Comparison of ENCODE assay signal across 27 cellular contexts in genomic region chr19:19835560-19836038, GRCh38.
"Had no signal": no experiment of that assay in that cellular context is flagged by ENCODE, and none has a peak within 500 bp of the region (broad histone marks: within the 10 kb centered on the region; RNA-seq: fewer than 3 reads in every experiment).

No MANE protein-coding gene starts in this region.

- H3K36me3 ChIP-seq: adrenal gland, breast epithelium, Peyer's patch, SJCRH30 had no signal

- H3K4me2 ChIP-seq: SK-N-SH had no signal

- H3K4me3 ChIP-seq: adrenal gland, breast epithelium, Peyer's patch, SJCRH30 had no signal

- H3K27ac ChIP-seq: adrenal gland, breast epithelium, Peyer's patch, RWPE1, SJCRH30, VCaP had no signal

- H3K27me3 ChIP-seq: adrenal gland, breast epithelium, Peyer's patch, SJCRH30 had no signal

- H3K9ac ChIP-seq: SK-N-SH had no signal

- H3K4me1 ChIP-seq: adrenal gland, breast epithelium, Peyer's patch, SJCRH30 had no signal

- ATAC-seq: activated T-cell treated with anti-CD3 and anti-CD28 coated beads, Interleukin-2, amount 50 U/mL, for 4 hours had no signal

- DNase-seq: activated CD4-positive, alpha-beta memory T cell treated with anti-CD3 and anti-CD28 coated beads for 36 hours; activated CD4-positive, alpha-beta T cell treated with anti-CD3 and anti-CD28 coated beads, Interleukin-2, amount 10 ng/mL, durations not matched to agents 7 days and 5 days; activated CD4-positive, CD25-positive, alpha-beta regulatory T cell; activated CD8-positive, alpha-beta memory T cell treated with anti-CD3 and anti-CD28 coated beads for 24 hours; activated effector memory CD4-positive, alpha-beta T cell treated with anti-CD3 and anti-CD28 coated beads, Interleukin-2, amount 50 U/mL, for 16 hours; activated naive CD4-positive, alpha-beta T cell treated with anti-CD3 and anti-CD28 coated beads for 36 hours; activated naive CD8-positive, alpha-beta T cell treated with anti-CD3 and anti-CD28 coated beads for 36 hours; activated T-cell treated with anti-CD3 and anti-CD28 coated beads, Interleukin-2, amount 50 U/mL, for 4 hours; adrenal gland; aorta; caudate nucleus; Kasumi-1; NCI-H1048; NCI-H1417; NCI-H2029; NCI-H345; NCI-H510A; NCI-H526 treated with DMSO at 0.1 percent for 48 hours; NK-92 treated with Interleukin-12 subunit alpha and Interleukin-12 subunit beta, amount 100 ng/mL, for 24 hours; Peyer's patch; Right ventricle myocardium superior; SJCRH30; SK-N-SH; T-helper 1 cell had no signal
